Comparison of ENCODE assay signal across 8 cellular contexts in genomic region chr1:212665241-212666115, GRCh38.
DNase-seq lines count a peak whose midpoint lies in the region; ATAC-seq and TF ChIP-seq lines count a peak whose summit lies in the region.

No MANE protein-coding gene starts in this region.

- no peaks in the 10 kb centered on the region for H3K9me3 ChIP-seq in NT2/D1 (ENCODE audit: insufficient read depth, low read length)
- no peaks in the 10 kb centered on the region for H3K9me3 ChIP-seq in muscle layer of colon (ENCODE audit: low read length)

- H3K9ac ChIP-seq in NT2/D1 (ENCODE audit: insufficient read length, low read depth) (peak overlapping the region; percentile 85), muscle layer of colon (ENCODE audit: low read length) (no peak overlapping the region)

- H3K4me3 ChIP-seq in NT2/D1 (ENCODE audit: insufficient read length, low read depth) (peak overlapping the region; percentile 74), muscle layer of colon (ENCODE audit: low read depth in 1 of 2, low read length in 2 of 2) (peak overlapping the region; percentile 32 to 42)

- peak overlapping the region; percentile 41 for H3K27ac ChIP-seq in C4-2B
- H3K27ac ChIP-seq in muscle layer of colon (ENCODE audit: low read depth, low read length): no peak overlapping the region

- peaks cover 5% of the 10 kb centered on the region for H3K4me1 ChIP-seq in NT2/D1 (ENCODE audit: insufficient read depth, insufficient read length)
- H3K4me1 ChIP-seq in muscle layer of colon (ENCODE audit: insufficient read depth, low read length): peaks cover 20% of the 10 kb centered on the region

- no peaks in the 10 kb centered on the region for H3K36me3 ChIP-seq in NT2/D1 (ENCODE audit: insufficient read depth, insufficient read length, low read length)
- no peaks in the 10 kb centered on the region for H3K36me3 ChIP-seq in muscle layer of colon (ENCODE audit: insufficient read depth, low read length)

- DNase-seq in NT2/D1 (ENCODE audit: low read depth, low spot score) (peak; percentile 85), activated T-cell treated with anti-CD3 and anti-CD28 coated beads for 1 hour (ENCODE audit: low read depth) (peak; percentile 74), erythroblast (lab: John Stamatoyannopoulos, UW) (peak; percentile 69 to 85)
- DNase-seq in stimulated activated CD8-positive, alpha-beta memory T cell treated with anti-CD3 and anti-CD28 coated beads, Interleukin-4, amount 100 ng/mL, for 4 hours (ENCODE audit: low read depth in 2 of 2, low spot score in 1 of 2): peak; percentile 49 to 63

- TF ChIP-seq CTCF in C4-2B (conservative IDR thresholded peaks at IDR 0.05): peak; percentile 98

- H3K27me3 ChIP-seq in NT2/D1 (ENCODE audit: insufficient read depth, insufficient read length) (peaks cover 18% of the 10 kb centered on the region), muscle layer of colon (ENCODE audit: control insufficient read depth in 1 of 2, insufficient read depth in 2 of 2, low read length in 2 of 2) (no peaks in the 10 kb centered on the region)

- ATAC-seq in GM19395 (IDR thresholded peaks at IDR 0.05; ENCODE audit: unreplicated experiment) (peak; percentile 97), HG03565 (IDR thresholded peaks at IDR 0.05; ENCODE audit: unreplicated experiment) (peak; percentile 62)

- TF ChIP-seq POLR2A in erythroblast (IDR thresholded peaks at IDR 0.05; ENCODE audit: low read length): no peak
